Comparison of ENCODE assay signal across 12 cellular contexts in the genomic region with DNA sequence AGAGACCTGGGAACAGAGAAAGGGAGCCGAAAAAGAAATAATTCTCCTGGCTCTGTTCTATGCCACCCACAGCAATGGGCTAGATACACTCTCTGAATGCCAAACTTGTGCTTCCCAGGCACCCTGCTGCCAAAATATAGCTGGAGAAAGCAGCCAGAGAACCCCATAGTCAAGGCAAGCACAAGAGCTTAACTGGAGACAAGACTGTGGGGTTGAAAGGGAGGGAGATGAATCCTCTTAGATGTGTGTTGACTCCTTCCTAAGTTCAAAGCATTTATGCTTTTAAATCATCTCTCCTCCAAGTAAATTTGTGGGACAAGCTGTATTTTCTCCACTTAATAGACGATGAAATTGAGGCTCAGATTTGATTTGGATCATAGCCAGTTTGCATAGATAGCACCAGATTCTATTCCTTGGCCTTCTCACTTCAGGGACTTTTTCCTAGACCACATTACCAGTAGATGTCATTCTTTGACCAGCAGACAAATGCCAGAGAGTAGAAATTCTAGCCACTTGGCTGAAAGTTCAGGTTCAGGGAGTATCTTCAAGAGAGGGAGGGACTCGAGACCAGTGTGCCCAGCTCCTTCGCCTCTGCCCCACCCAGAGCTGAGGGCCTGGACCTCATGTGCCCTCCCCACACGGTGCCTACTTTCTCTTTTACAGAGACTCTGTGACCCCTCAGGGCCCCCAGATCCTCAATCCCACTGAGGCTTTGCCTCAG. TPM values are rescaled to one million over a fixed set of nuclear protein-coding genes. Genes with fewer than 3 reads are reported as not detected.
DNase-seq lines count a peak whose midpoint lies in the region; ATAC-seq and TF ChIP-seq lines count a peak whose summit lies in the region.
"Had no signal": no experiment of that assay in that cellular context is flagged by ENCODE, and none has a peak within 500 bp of the region (broad histone marks: within the 10 kb centered on the region; RNA-seq: fewer than 3 reads in every experiment).

No MANE protein-coding gene starts in this region.

- no peak overlapping the region for H3K27ac ChIP-seq in caudate nucleus (ENCODE audit: low read depth, low read length)

- in situ Hi-C loops in ACHN (cut with HindIII; ENCODE audit: low pct_ligation_motif_present, low pct_unique_long_range_greater_than_20kb, low sequenced_read_pairs), result no loop called here

- ATAC-seq in stimulated activated memory B cell treated with anti-CD40 and anti-IgM and Interleukin-4, amounts not matched to agents 10 μg/mL and 1 μg/mL and 100 μg/mL, for 72 hours, result peak; percentile 64
- ATAC-seq in GM21717 (IDR thresholded peaks at IDR 0.05; ENCODE audit: unreplicated experiment), result no peak

- peaks cover 45% of the 10 kb centered on the region for H3K4me1 Mint-ChIP-seq in activated CD4-positive, alpha-beta memory T cell treated with anti-CD3 and anti-CD28 coated beads for 36 hours (ENCODE audit: low read depth)
- peaks cover 11% of the 10 kb centered on the region for H3K4me1 Mint-ChIP-seq in activated CD4-positive, alpha-beta memory T cell treated with anti-CD3 and anti-CD28 coated beads, Interleukin-2, amount 10 ng/mL, durations not matched to agents 7 days and 5 days
- peaks cover 19% of the 10 kb centered on the region for H3K4me1 Mint-ChIP-seq in HFFc6 (ENCODE audit: low read depth)
- H3K4me1 Mint-ChIP-seq in stimulated activated memory B cell treated with anti-CD40 and anti-IgM and Interleukin-4, amounts not matched to agents 10 μg/mL and 1 μg/mL and 100 μg/mL, for 72 hours, result peaks cover 64% of the 10 kb centered on the region

- no peaks in the 10 kb centered on the region for H3K27me3 Mint-ChIP-seq in activated CD4-positive, alpha-beta memory T cell treated with anti-CD3 and anti-CD28 coated beads for 36 hours
- H3K27me3 Mint-ChIP-seq in activated CD4-positive, alpha-beta memory T cell treated with anti-CD3 and anti-CD28 coated beads, Interleukin-2, amount 10 ng/mL, durations not matched to agents 7 days and 5 days, result peaks cover 3% of the 10 kb centered on the region
- peaks cover 7% of the 10 kb centered on the region for H3K27me3 Mint-ChIP-seq in HFFc6 (ENCODE audit: insufficient read depth)
- H3K27me3 Mint-ChIP-seq in stimulated activated memory B cell treated with anti-CD40 and anti-IgM and Interleukin-4, amounts not matched to agents 10 μg/mL and 1 μg/mL and 100 μg/mL, for 72 hours, result no peaks in the 10 kb centered on the region

- no peaks in the 10 kb centered on the region for H3K9me3 Mint-ChIP-seq in activated CD4-positive, alpha-beta memory T cell treated with anti-CD3 and anti-CD28 coated beads for 36 hours
- H3K9me3 Mint-ChIP-seq in activated CD4-positive, alpha-beta memory T cell treated with anti-CD3 and anti-CD28 coated beads, Interleukin-2, amount 10 ng/mL, durations not matched to agents 7 days and 5 days, result no peaks in the 10 kb centered on the region
- no peaks in the 10 kb centered on the region for H3K9me3 Mint-ChIP-seq in HFFc6
- H3K9me3 Mint-ChIP-seq in stimulated activated memory B cell treated with anti-CD40 and anti-IgM and Interleukin-4, amounts not matched to agents 10 μg/mL and 1 μg/mL and 100 μg/mL, for 72 hours, result no peaks in the 10 kb centered on the region
- H3K9me3 Mint-ChIP-seq: activated naive CD4-positive, alpha-beta T cell treated with anti-CD3 and anti-CD28 coated beads for 36 hours; T-helper 1 cell treated with Interleukin-12 subunit alpha and Interleukin-12 subunit beta and Interleukin-4 antibody, amounts not matched to agents 30 μg/mL and 1 μg/mL, for 36 hours had no signal

- DNase-seq in activated CD4-positive, alpha-beta memory T cell treated with anti-CD3 and anti-CD28 coated beads for 36 hours, result peak; percentile 9
- DNase-seq in activated CD4-positive, alpha-beta memory T cell treated with anti-CD3 and anti-CD28 coated beads, Interleukin-2, amount 10 ng/mL, durations not matched to agents 7 days and 5 days, result no peak
- DNase-seq in HFFc6 (no peak), SW480 (ENCODE audit: low spot score) (peak; percentile 28), caudate nucleus (lab: John Stamatoyannopoulos, UW) (no peak), ACHN (no peak)
- DNase-seq: activated naive CD4-positive, alpha-beta T cell treated with anti-CD3 and anti-CD28 coated beads for 36 hours; AML-193; stimulated activated CD4-positive, alpha-beta T cell treated with anti-CD3 and anti-CD28 coated beads, Interleukin-4, amount 100 ng/mL, for 4 hours had no signal

- peak overlapping the region; percentile 12 for H3K27ac Mint-ChIP-seq in activated CD4-positive, alpha-beta memory T cell treated with anti-CD3 and anti-CD28 coated beads for 36 hours
- H3K27ac Mint-ChIP-seq in activated CD4-positive, alpha-beta memory T cell treated with anti-CD3 and anti-CD28 coated beads, Interleukin-2, amount 10 ng/mL, durations not matched to agents 7 days and 5 days, result no peak overlapping the region
- H3K27ac Mint-ChIP-seq in HFFc6, result no peak overlapping the region
- H3K27ac Mint-ChIP-seq in stimulated activated memory B cell treated with anti-CD40 and anti-IgM and Interleukin-4, amounts not matched to agents 10 μg/mL and 1 μg/mL and 100 μg/mL, for 72 hours, result peak overlapping the region; percentile 96
- H3K27ac Mint-ChIP-seq: activated naive CD4-positive, alpha-beta T cell treated with anti-CD3 and anti-CD28 coated beads for 36 hours; T-helper 1 cell treated with Interleukin-12 subunit alpha and Interleukin-12 subunit beta and Interleukin-4 antibody, amounts not matched to agents 30 μg/mL and 1 μg/mL, for 36 hours had no signal

- intact Hi-C loops in activated CD4-positive, alpha-beta memory T cell treated with anti-CD3 and anti-CD28 coated beads for 36 hours (cut with micrococcal nuclease), result no loop called here

- CTCF ChIA-PET in activated CD4-positive, alpha-beta memory T cell treated with anti-CD3 and anti-CD28 coated beads for 36 hours (lab: Charles Lee), result interaction anchor here (1.2 to 2.2 kb wide), 6 partner anchors 17 to 446 kb away, joined by 3 to 6 read pairs (median 4); no protein-coding TSS in a partner anchor
- CTCF ChIA-PET in activated CD4-positive, alpha-beta memory T cell treated with anti-CD3 and anti-CD28 coated beads, Interleukin-2, amount 10 ng/mL, durations not matched to agents 7 days and 5 days (lab: Charles Lee), result interaction anchor here (0.7 to 1.4 kb wide), 3 partner anchors 15 to 227 kb away, joined by 3 to 4 read pairs (median 3); no protein-coding TSS in a partner anchor

- POLR2A ChIA-PET in activated CD4-positive, alpha-beta memory T cell treated with anti-CD3 and anti-CD28 coated beads for 36 hours (lab: Charles Lee), result interaction anchor here (0.8 to 2.1 kb wide), 3 partner anchors 20 to 81 kb away, joined by 3 to 5 read pairs (median 4); no protein-coding TSS in a partner anchor
- POLR2A ChIA-PET in activated CD4-positive, alpha-beta memory T cell treated with anti-CD3 and anti-CD28 coated beads, Interleukin-2, amount 10 ng/mL, durations not matched to agents 7 days and 5 days (lab: Charles Lee), result interaction anchor here (0.6 to 1.0 kb wide), 2 partner anchors 15 to 28 kb away, joined by 3 read pairs; no protein-coding TSS in a partner anchor

- no peak overlapping the region for H3K4me3 Mint-ChIP-seq in activated CD4-positive, alpha-beta memory T cell treated with anti-CD3 and anti-CD28 coated beads for 36 hours
- no peak overlapping the region for H3K4me3 Mint-ChIP-seq in activated CD4-positive, alpha-beta memory T cell treated with anti-CD3 and anti-CD28 coated beads, Interleukin-2, amount 10 ng/mL, durations not matched to agents 7 days and 5 days
- H3K4me3 Mint-ChIP-seq in HFFc6, result no peak overlapping the region
- no peak overlapping the region for H3K4me3 Mint-ChIP-seq in stimulated activated memory B cell treated with anti-CD40 and anti-IgM and Interleukin-4, amounts not matched to agents 10 μg/mL and 1 μg/mL and 100 μg/mL, for 72 hours
- H3K4me3 Mint-ChIP-seq: activated naive CD4-positive, alpha-beta T cell treated with anti-CD3 and anti-CD28 coated beads for 36 hours; T-helper 1 cell treated with Interleukin-12 subunit alpha and Interleukin-12 subunit beta and Interleukin-4 antibody, amounts not matched to agents 30 μg/mL and 1 μg/mL, for 36 hours had no signal

- no peaks in the 10 kb centered on the region for H3K36me3 Mint-ChIP-seq in activated CD4-positive, alpha-beta memory T cell treated with anti-CD3 and anti-CD28 coated beads for 36 hours
- H3K36me3 Mint-ChIP-seq in activated CD4-positive, alpha-beta memory T cell treated with anti-CD3 and anti-CD28 coated beads, Interleukin-2, amount 10 ng/mL, durations not matched to agents 7 days and 5 days (ENCODE audit: low read depth), result no peaks in the 10 kb centered on the region
- no peaks in the 10 kb centered on the region for H3K36me3 Mint-ChIP-seq in HFFc6 (ENCODE audit: low read depth)
- H3K36me3 Mint-ChIP-seq in stimulated activated memory B cell treated with anti-CD40 and anti-IgM and Interleukin-4, amounts not matched to agents 10 μg/mL and 1 μg/mL and 100 μg/mL, for 72 hours, result no peaks in the 10 kb centered on the region

- TF ChIP-seq CTCF in HFFc6 (IDR thresholded peaks at IDR 0.05), result peak; percentile 11; the same call in 1 of the 2 replicates

RNA-seq across cellular contexts. Expression of gene ETS1, which starts 16.6 kb away (rescaled TPM):
- total RNA-seq in activated CD4-positive, alpha-beta memory T cell treated with anti-CD3 and anti-CD28 coated beads for 36 hours, result 100 to 1,000 TPM; 436 to 444 TPM
- 100 to 1,000 TPM; 572 to 584 TPM for total RNA-seq in activated CD4-positive, alpha-beta memory T cell treated with anti-CD3 and anti-CD28 coated beads, Interleukin-2, amount 10 ng/mL, durations not matched to agents 7 days and 5 days
- 10 to 100 TPM; 55.2 to 78.6 (median 73.2) TPM for total RNA-seq in HFFc6 (2021; fragmentation: NEBNext Ultra II Directional; extraction: Animal tissue kit (Norgen Biotek cat#: 25700))

Comparison
In these comparisons a context has a peak if more than half of its experiments do, and no peak if none do; other contexts are left out.
1. DNase-seq: peak in activated CD4-positive, alpha-beta memory T cell treated with anti-CD3 and anti-CD28 coated beads for 36 hours (single experiment) and SW480 (single experiment); none in activated CD4-positive, alpha-beta memory T cell treated with anti-CD3 and anti-CD28 coated beads, Interleukin-2, amount 10 ng/mL, durations not matched to agents 7 days and 5 days (single experiment), HFFc6 (single experiment), caudate nucleus (0 of 61) and ACHN (single experiment).
2. H3K27ac Mint-ChIP-seq: peak in activated CD4-positive, alpha-beta memory T cell treated with anti-CD3 and anti-CD28 coated beads for 36 hours (single experiment) and stimulated activated memory B cell treated with anti-CD40 and anti-IgM and Interleukin-4, amounts not matched to agents 10 μg/mL and 1 μg/mL and 100 μg/mL, for 72 hours (single experiment); none in activated CD4-positive, alpha-beta memory T cell treated with anti-CD3 and anti-CD28 coated beads, Interleukin-2, amount 10 ng/mL, durations not matched to agents 7 days and 5 days (single experiment) and HFFc6 (single experiment).
3. RNA of gene ETS1, which starts 16.6 kb away (total RNA-seq): 572 to 584 TPM in activated CD4-positive, alpha-beta memory T cell treated with anti-CD3 and anti-CD28 coated beads, Interleukin-2, amount 10 ng/mL, durations not matched to agents 7 days and 5 days and 436 to 444 TPM in activated CD4-positive, alpha-beta memory T cell treated with anti-CD3 and anti-CD28 coated beads for 36 hours; 55.2 to 78.6 TPM in HFFc6; every median in the first group is over 4 times any median in the second.